In the genomic region with DNA sequence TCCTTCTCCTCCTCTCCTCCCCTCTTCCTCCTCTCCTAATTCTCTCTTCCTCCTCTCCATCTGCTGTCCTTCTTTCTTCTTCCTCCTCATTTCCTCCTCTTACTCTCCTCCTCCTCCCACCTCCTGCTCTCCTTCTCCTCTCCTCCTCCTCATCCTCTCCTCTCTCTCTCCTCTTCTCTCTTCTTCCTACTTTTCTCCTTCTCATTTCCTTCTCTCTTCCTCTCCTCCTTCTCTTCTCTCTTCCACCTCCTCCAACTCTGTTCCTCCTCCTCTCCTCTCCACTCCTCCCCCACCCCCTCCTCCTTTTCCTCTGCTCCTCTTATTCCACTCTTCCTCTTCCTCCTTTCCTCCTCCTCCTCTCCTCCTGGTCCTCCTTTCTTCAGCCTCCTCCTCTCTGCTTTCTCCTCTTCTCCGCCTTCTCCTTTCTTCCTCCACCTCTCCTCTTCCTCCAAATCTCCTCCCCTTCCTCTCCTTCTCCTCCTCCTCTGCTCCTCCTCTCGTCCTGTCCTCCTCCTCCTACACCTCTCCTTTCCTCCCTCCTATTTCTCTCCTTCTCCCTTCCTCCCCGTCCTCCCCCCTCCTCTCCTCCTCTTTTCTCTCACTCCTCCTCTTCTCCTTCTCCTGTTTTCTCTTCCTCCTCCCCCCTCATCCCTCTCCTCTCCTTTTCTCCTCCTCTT, we compare ENCODE assay signal across 6 cellular contexts. TPM values are rescaled to one million over a fixed set of nuclear protein-coding genes. Genes with fewer than 3 reads are reported as not detected.
"Had no signal": no experiment of that assay in that cellular context is flagged by ENCODE, and none has a peak within 500 bp of the region (broad histone marks: within the 10 kb centered on the region; RNA-seq: fewer than 3 reads in every experiment).

No MANE protein-coding gene starts in this region.

RNA-seq across cellular contexts. Expression of a gene that starts 14.7 kb away (rescaled TPM):
- total RNA-seq: M059J, PC-3, Peyer's patch, Right ventricle myocardium superior, SJSA1 had no signal
- polyA plus RNA-seq: SK-N-SH had no signal

RNA-seq across cellular contexts. Expression of a gene that starts 52.2 kb away (rescaled TPM):
- total RNA-seq: PC-3, Peyer's patch, Right ventricle myocardium superior, SJSA1 had no signal
